15 cellular contexts compared by ENCODE assay signal in genomic region chr7:128853691-128854298, GRCh38. TPM values are rescaled to one million over a fixed set of nuclear protein-coding genes. Genes with fewer than 3 reads are reported as not detected.
DNase-seq lines count a peak whose midpoint lies in the region; ATAC-seq and TF ChIP-seq lines count a peak whose summit lies in the region.
"Had no signal": no experiment of that assay in that cellular context is flagged by ENCODE, and none has a peak within 500 bp of the region (broad histone marks: within the 10 kb centered on the region; RNA-seq: fewer than 3 reads in every experiment).

No MANE protein-coding gene starts in this region.

- no peaks in the 10 kb centered on the region for H3K9me3 Mint-ChIP-seq in activated CD4-positive, alpha-beta T cell treated with anti-CD3 and anti-CD28 coated beads, Interleukin-2, amount 10 ng/mL, durations not matched to agents 24 days and 14 days
- H3K9me3 Mint-ChIP-seq: CD4-positive, alpha-beta T cell; GM23338 had no signal

- H3K4me1 ChIP-seq in left ventricle myocardium inferior (peaks cover 16% of the 10 kb centered on the region), esophagus muscularis mucosa (peaks cover 4 to 18% (median 16%) of the 10 kb centered on the region in 4 donors), psoas muscle (peaks cover 3% of the 10 kb centered on the region)

- no peak overlapping the region for H3K4me3 ChIP-seq in left ventricle myocardium inferior
- H3K4me3 ChIP-seq in esophagus muscularis mucosa = no peak overlapping the region
- H3K4me3 ChIP-seq in psoas muscle = no peak overlapping the region
- H3K4me3 ChIP-seq in coronary artery = no peak overlapping the region
- H3K4me3 ChIP-seq: GM23338 had no signal

- H3K27ac Mint-ChIP-seq in activated CD4-positive, alpha-beta T cell treated with anti-CD3 and anti-CD28 coated beads, Interleukin-2, amount 10 ng/mL, durations not matched to agents 24 days and 14 days = no peak overlapping the region
- H3K27ac Mint-ChIP-seq: B cell; CD4-positive, alpha-beta T cell; GM23338 had no signal

- H3K9me3 ChIP-seq in left ventricle myocardium inferior (replicated peaks) (no peaks in the 10 kb centered on the region), esophagus muscularis mucosa (no peaks in the 10 kb centered on the region), psoas muscle (no peaks in the 10 kb centered on the region)

- no peaks in the 10 kb centered on the region for H3K36me3 Mint-ChIP-seq in activated CD4-positive, alpha-beta T cell treated with anti-CD3 and anti-CD28 coated beads, Interleukin-2, amount 10 ng/mL, durations not matched to agents 24 days and 14 days (ENCODE audit: low read depth)

- H3K36me3 ChIP-seq in left ventricle myocardium inferior (peaks cover 84% of the 10 kb centered on the region), esophagus muscularis mucosa (peaks cover 79 to 96% (median 94%) of the 10 kb centered on the region in 4 donors), psoas muscle (ENCODE audit: insufficient read depth in 1 of 2, low read depth in 1 of 2) (peaks cover 6 to 96% of the 10 kb centered on the region in 2 donors)

- intact Hi-C loops in left ventricle myocardium inferior (cut with micrococcal nuclease) (no loop called here), left ventricle myocardium superior (cut with micrococcal nuclease) (no loop called here), esophagus muscularis mucosa (cut with DNase I) (no loop called here), psoas muscle (cut with DNase I) (no loop called here)
- intact Hi-C loops in activated CD4-positive, alpha-beta T cell treated with anti-CD3 and anti-CD28 coated beads, Interleukin-2, amount 10 ng/mL, durations not matched to agents 24 days and 14 days (cut with micrococcal nuclease) = no loop called here

- no peak for DNase-seq in left ventricle myocardium inferior
- DNase-seq in left ventricle myocardium superior = no peak
- no peak for DNase-seq in esophagus muscularis mucosa (ENCODE audit: extremely low spot score)
- no peak for DNase-seq in psoas muscle
- no peak for DNase-seq in coronary artery (ENCODE audit: low spot score)
- DNase-seq in GM19240 (ENCODE audit: insufficient read length, low spot score) = no peak
- no peak for DNase-seq in activated CD4-positive, alpha-beta T cell treated with anti-CD3 and anti-CD28 coated beads, Interleukin-2, amount 10 ng/mL, durations not matched to agents 24 days and 14 days
- DNase-seq: ACHN; C1 segment of cervical spinal cord; Calu3; CD4-positive, alpha-beta T cell; DMS79; H7 had no signal

- H3K27me3 Mint-ChIP-seq in activated CD4-positive, alpha-beta T cell treated with anti-CD3 and anti-CD28 coated beads, Interleukin-2, amount 10 ng/mL, durations not matched to agents 24 days and 14 days = no peaks in the 10 kb centered on the region
- H3K27me3 Mint-ChIP-seq: B cell; CD4-positive, alpha-beta T cell had no signal

- TF ChIP-seq POLR2A in esophagus muscularis mucosa (IDR thresholded peaks at IDR 0.05; ENCODE audit: low read depth) = no peak

- no peak for TF ChIP-seq CTCF in left ventricle myocardium inferior (IDR thresholded peaks at IDR 0.05; ENCODE audit: borderline replicate concordance)
- TF ChIP-seq CTCF in esophagus muscularis mucosa (IDR thresholded peaks at IDR 0.05) = no peak
- no peak for TF ChIP-seq CTCF in psoas muscle (IDR thresholded peaks at IDR 0.05)
- no peak for TF ChIP-seq CTCF in coronary artery (IDR thresholded peaks at IDR 0.05)

- H3K4me1 Mint-ChIP-seq in activated CD4-positive, alpha-beta T cell treated with anti-CD3 and anti-CD28 coated beads, Interleukin-2, amount 10 ng/mL, durations not matched to agents 24 days and 14 days = no peaks in the 10 kb centered on the region
- H3K4me1 Mint-ChIP-seq: B cell, GM23338 had no signal

- H3K4me3 Mint-ChIP-seq in activated CD4-positive, alpha-beta T cell treated with anti-CD3 and anti-CD28 coated beads, Interleukin-2, amount 10 ng/mL, durations not matched to agents 24 days and 14 days = no peak overlapping the region
- H3K4me3 Mint-ChIP-seq: B cell; CD4-positive, alpha-beta T cell; GM23338 had no signal

- no peak for TF ChIP-seq EP300 in esophagus muscularis mucosa (IDR thresholded peaks at IDR 0.05)

- H3K27ac ChIP-seq in left ventricle myocardium inferior (replicated peaks) (peak overlapping the region; percentile 12), esophagus muscularis mucosa (replicated peaks in 1 of 4) (peak overlapping the region in 3 of 4 donors; percentile 16 to 53 (median 44)), psoas muscle (peak overlapping the region; percentile 53), coronary artery (no peak overlapping the region)

- ATAC-seq in left ventricle myocardium superior (no peak), psoas muscle (no peak)
- ATAC-seq: GM23338 had no signal

- WGBS in esophagus muscularis mucosa = 83% methylated on average over 19 of the region's 36 CpGs
- WGBS in psoas muscle, 3 donors = 84 to 89% (median 88%) methylated on average over 34 to 36 of the region's 36 CpGs

- no peaks in the 10 kb centered on the region for H3K27me3 ChIP-seq in left ventricle myocardium inferior (ENCODE audit: low read depth)
- H3K27me3 ChIP-seq in esophagus muscularis mucosa = no peaks in the 10 kb centered on the region
- H3K27me3 ChIP-seq in psoas muscle (ENCODE audit: insufficient read depth in 3 of 3, low read length in 2 of 3) = no peaks in the 10 kb centered on the region

RNA-seq across cellular contexts. Expression of gene ATP6V1F, which starts 8.9 kb away (rescaled TPM):
- total RNA-seq in left ventricle myocardium inferior (101 TPM), left ventricle myocardium superior (115 TPM), esophagus muscularis mucosa (100 to 1,000 TPM in 2 of 4 donors, 10 to 100 TPM in 2; 74.3 to 108 (median 91.9) TPM), psoas muscle (100 to 1,000 TPM; 103 to 210 (median 131) TPM)
- 100 to 1,000 TPM; 141 to 156 (median 143) TPM for polyA plus RNA-seq in psoas muscle
- total RNA-seq in activated CD4-positive, alpha-beta T cell treated with anti-CD3 and anti-CD28 coated beads, Interleukin-2, amount 10 ng/mL, durations not matched to agents 24 days and 14 days = 127 and 132 TPM in 2 replicates

RNA-seq across cellular contexts. Expression of gene FLNC, which starts 23.6 kb away (rescaled TPM):
- total RNA-seq in left ventricle myocardium inferior (839 TPM), left ventricle myocardium superior (591 TPM), esophagus muscularis mucosa (100 to 1,000 TPM; 391 to 932 (median 533) TPM), psoas muscle (1,000 to 10,000 TPM; 2,884 to 6,311 (median 4,401) TPM)
- polyA plus RNA-seq in psoas muscle = 1,000 to 10,000 TPM; 1,080 to 4,011 (median 1,658) TPM
- total RNA-seq in activated CD4-positive, alpha-beta T cell treated with anti-CD3 and anti-CD28 coated beads, Interleukin-2, amount 10 ng/mL, durations not matched to agents 24 days and 14 days = 0.02 and 0.09 TPM in 2 replicates
- total RNA-seq: B cell had no signal

RNA-seq across cellular contexts. Expression of gene KCP, which starts 56.7 kb away (rescaled TPM):
- total RNA-seq in left ventricle myocardium inferior = 0.19 TPM
- total RNA-seq in left ventricle myocardium superior = 0.12 TPM
- under 1 TPM in 3 of 4 donors, not detected in 1; 0.13 to 0.66 (median 0.29) TPM for total RNA-seq in esophagus muscularis mucosa
- under 1 TPM; 0.08 to 0.34 (median 0.23) TPM for total RNA-seq in psoas muscle
- under 1 TPM; 0.03 to 0.16 (median 0.12) TPM for polyA plus RNA-seq in psoas muscle
- 0.09 and 0.17 TPM in 2 replicates for total RNA-seq in activated CD4-positive, alpha-beta T cell treated with anti-CD3 and anti-CD28 coated beads, Interleukin-2, amount 10 ng/mL, durations not matched to agents 24 days and 14 days

Comparison
In these comparisons a context has a peak if more than half of its experiments do, and no peak if none do; other contexts are left out.
1. H3K27ac ChIP-seq: peak in left ventricle myocardium inferior (single experiment), esophagus muscularis mucosa (3 of 4) and psoas muscle (single experiment); none in coronary artery (0 of 2).
2. RNA of gene FLNC, which starts 23.6 kb away (total RNA-seq): 2,884 to 6,311 TPM in psoas muscle, 839 TPM in left ventricle myocardium inferior (single experiment), 391 to 932 TPM in esophagus muscularis mucosa and 591 TPM in left ventricle myocardium superior (single experiment); 0.02 to 0.09 TPM in activated CD4-positive, alpha-beta T cell treated with anti-CD3 and anti-CD28 coated beads, Interleukin-2, amount 10 ng/mL, durations not matched to agents 24 days and 14 days; every median in the first group is over 100 times any median in the second.